Comparison of ENCODE assay signal across 1 cellular context in genomic region chr6:88077305-88077704, GRCh38.
TF ChIP-seq lines count a peak whose summit lies in the region.

No MANE protein-coding gene starts in this region.

TF ChIP-seq in GM12878, 131 proteins besides CTCF, POLR2A, EP300 and RAD21:
- TF ChIP-seq ZNF592 (IDR thresholded peaks at IDR 0.05): no peak
- TF ChIP-seq SRF (IDR thresholded peaks at IDR 0.05; ENCODE audit: low read depth in 2 of 2, low read length in 2 of 2): 0 out of 4 replicates have a peak, but pooled peaks of 1 of the 2 experiments have one; percentile 47
